Comparison of ENCODE assay signal across 22 cellular contexts in the genomic region with DNA sequence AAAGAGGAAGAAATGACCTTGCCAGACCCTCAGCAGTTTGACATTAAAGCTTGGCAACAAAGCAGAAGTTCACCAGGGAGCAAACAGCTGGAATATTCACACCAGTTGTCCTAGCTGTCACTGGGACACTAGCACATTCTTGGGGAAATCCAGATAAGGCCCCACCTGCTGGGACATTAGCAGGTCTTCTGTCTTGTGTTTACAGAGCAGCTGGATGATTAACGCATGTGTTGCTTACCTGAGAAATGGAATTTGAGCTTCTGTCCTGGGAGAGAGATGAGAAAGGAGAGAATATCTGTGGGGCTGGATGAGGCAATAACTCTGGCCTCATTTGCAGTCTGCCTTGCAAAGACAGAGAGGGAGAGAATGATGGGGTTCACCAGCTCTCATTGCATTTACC.
DNase-seq lines count a peak whose midpoint lies in the region; ATAC-seq and TF ChIP-seq lines count a peak whose summit lies in the region.
"Had no signal": no experiment of that assay in that cellular context is flagged by ENCODE, and none has a peak within 500 bp of the region (broad histone marks: within the 10 kb centered on the region; RNA-seq: fewer than 3 reads in every experiment).

No MANE protein-coding gene starts in this region.

- H3K27me3 ChIP-seq in BLaER1 treated with 17β-estradiol and CSF1 and Interleukin-3, amounts not matched to agents 10 nM and 100 nM = no peaks in the 10 kb centered on the region
- H3K27me3 ChIP-seq in HUES64 (ENCODE audit: insufficient read depth, low read length) (no peaks in the 10 kb centered on the region), SJCRH30 (no peaks in the 10 kb centered on the region), iPS-20b (ENCODE audit: insufficient read depth, low read length) (no peaks in the 10 kb centered on the region), tibial artery (no peaks in the 10 kb centered on the region)
- H3K27me3 ChIP-seq: colonic mucosa, gastrocnemius medialis, upper lobe of right lung had no signal

- peak; percentile 64 to 88 for DNase-seq in SJCRH30
- no peak for DNase-seq in epidermal melanocyte (ENCODE audit: insufficient read length, low spot score)
- no peak for DNase-seq in tibial artery
- no peak for DNase-seq in cerebellar nuclear complex (lab: John Stamatoyannopoulos, UW)
- DNase-seq: activated CD4-positive, alpha-beta T cell treated with anti-CD3 and anti-CD28 coated beads, Interleukin-2, amount 10 ng/mL, durations not matched to agents 24 days and 14 days; activated naive CD4-positive, alpha-beta T cell treated with anti-CD3 and anti-CD28 coated beads for 36 hours; amniotic stem cell; colonic mucosa; DMS79 treated with DMSO at 0.1 percent for 48 hours; gastrocnemius medialis; hippocampal formation; NCI-H526 treated with DMSO at 0.1 percent for 48 hours; psoas muscle; RPMI8226; upper lobe of right lung had no signal

- WGBS in HUES64 = 3% methylated on average over 1 of the region's 1 CpG

- no peak overlapping the region for H3K9ac ChIP-seq in BLaER1 treated with 17β-estradiol and CSF1 and Interleukin-3, amounts not matched to agents 10 nM and 100 nM
- H3K9ac ChIP-seq in HUES64 (ENCODE audit: low read depth, low read length) = no peak overlapping the region
- H3K9ac ChIP-seq in iPS-20b (ENCODE audit: low read depth, low read length) = no peak overlapping the region

- H3K4me1 ChIP-seq in BLaER1 treated with 17β-estradiol and CSF1 and Interleukin-3, amounts not matched to agents 10 nM and 100 nM = peaks cover 17 to 26% (median 20%) of the 10 kb centered on the region in 10 experiments
- peaks cover 24% of the 10 kb centered on the region for H3K4me1 ChIP-seq in HUES64 (ENCODE audit: insufficient read depth, low read length)
- H3K4me1 ChIP-seq in SJCRH30 = peaks cover 51% of the 10 kb centered on the region
- peaks cover 20% of the 10 kb centered on the region for H3K4me1 ChIP-seq in iPS-20b (ENCODE audit: insufficient read depth, low read length)
- no peaks in the 10 kb centered on the region for H3K4me1 ChIP-seq in tibial artery
- H3K4me1 ChIP-seq: A549, colonic mucosa, gastrocnemius medialis, psoas muscle, upper lobe of right lung had no signal

- H3K27ac ChIP-seq in BLaER1 treated with 17β-estradiol and CSF1 and Interleukin-3, amounts not matched to agents 10 nM and 100 nM = no peak overlapping the region
- peak overlapping the region; percentile 53; the same call in 1 of the 2 replicates for H3K27ac ChIP-seq in HUES64 (ENCODE audit: low read depth, low read length)
- peak overlapping the region; percentile 41 for H3K27ac ChIP-seq in SJCRH30
- no peak overlapping the region for H3K27ac ChIP-seq in iPS-20b (ENCODE audit: low read length)
- H3K27ac ChIP-seq in tibial artery = no peak overlapping the region
- H3K27ac ChIP-seq: A549, colonic mucosa, gastrocnemius medialis, psoas muscle, upper lobe of right lung, VCaP had no signal

- no peak overlapping the region for H3K4me3 ChIP-seq in BLaER1 treated with 17β-estradiol and CSF1 and Interleukin-3, amounts not matched to agents 10 nM and 100 nM
- H3K4me3 ChIP-seq in HUES64 (ENCODE audit: low read length) (no peak overlapping the region), SJCRH30 (no peak overlapping the region), iPS-20b (ENCODE audit: low read length) (peak overlapping the region; percentile 26; the same call in 1 of the 2 replicates), tibial artery (no peak overlapping the region)
- H3K4me3 ChIP-seq: A549, colonic mucosa, gastrocnemius medialis, GM12878, psoas muscle, upper lobe of right lung had no signal

- no peak for ATAC-seq in GM19395 (IDR thresholded peaks at IDR 0.05; ENCODE audit: unreplicated experiment)
- ATAC-seq: A549, gastrocnemius medialis, GM12878, psoas muscle, upper lobe of right lung had no signal

- TF ChIP-seq CTCF in tibial artery (IDR thresholded peaks at IDR 0.05) = no peak

- intact Hi-C loops in tibial artery (cut with DNase I; ENCODE audit: low total_unique reads) = no loop called here

- peaks cover 0 to 15% (median 9%) of the 10 kb centered on the region in 11 experiments; a peak in 14 of 22 replicates for H3K9me3 ChIP-seq in BLaER1 treated with 17β-estradiol and CSF1 and Interleukin-3, amounts not matched to agents 10 nM and 100 nM (replicated peaks in 1 of 11)
- H3K9me3 ChIP-seq in HUES64 (ENCODE audit: insufficient read depth, low read depth, low read length) (peaks cover 6% of the 10 kb centered on the region; the same call in 1 of the 2 replicates), SJCRH30 (replicated peaks) (peaks cover 15% of the 10 kb centered on the region), iPS-20b (ENCODE audit: insufficient read depth, low read depth, low read length) (0 out of 2 replicates have a peak, but pooled peaks cover 7% of the 10 kb centered on the region), tibial artery (no peaks in the 10 kb centered on the region)
- H3K9me3 ChIP-seq: A549, colonic mucosa, gastrocnemius medialis, psoas muscle, upper lobe of right lung had no signal

- H4K20me1 ChIP-seq in BLaER1 treated with 17β-estradiol and CSF1 and Interleukin-3, amounts not matched to agents 10 nM and 100 nM = no peaks in the 10 kb centered on the region

- H3K36me3 ChIP-seq in BLaER1 treated with 17β-estradiol and CSF1 and Interleukin-3, amounts not matched to agents 10 nM and 100 nM = no peaks in the 10 kb centered on the region
- H3K36me3 ChIP-seq in HUES64 (ENCODE audit: insufficient read depth, low read length) = no peaks in the 10 kb centered on the region
- H3K36me3 ChIP-seq in SJCRH30 = no peaks in the 10 kb centered on the region
- H3K36me3 ChIP-seq in iPS-20b (ENCODE audit: insufficient read depth, low read depth, low read length) = no peaks in the 10 kb centered on the region
- H3K36me3 ChIP-seq in tibial artery = no peaks in the 10 kb centered on the region
- H3K36me3 ChIP-seq: colonic mucosa, gastrocnemius medialis, upper lobe of right lung had no signal

- H3K4me2 ChIP-seq in BLaER1 treated with 17β-estradiol and CSF1 and Interleukin-3, amounts not matched to agents 10 nM and 100 nM = peak overlapping the region; percentile 21 to 66 (median 55); a peak in 17 of 22 replicates
- H3K4me2 ChIP-seq: A549 had no signal

Comparison
In these comparisons a context has a peak if more than half of its experiments do, and no peak if none do; other contexts are left out.
1. H3K27ac ChIP-seq: peak in HUES64 (single experiment) and SJCRH30 (single experiment); none in BLaER1 treated with 17β-estradiol and CSF1 and Interleukin-3, amounts not matched to agents 10 nM and 100 nM (0 of 11), iPS-20b (single experiment) and tibial artery (0 of 2).
2. DNase-seq: peak in SJCRH30 (2 of 2); none in epidermal melanocyte (single experiment), tibial artery (0 of 2) and cerebellar nuclear complex (0 of 2).